ENCODE assay signal across 17 cellular contexts in genomic region chr4:158814636-158815035, GRCh38. TPM values are rescaled to one million over a fixed set of nuclear protein-coding genes. Genes with fewer than 3 reads are reported as not detected.
DNase-seq lines count a peak whose midpoint lies in the region; ATAC-seq, FAIRE-seq and TF ChIP-seq lines count a peak whose summit lies in the region.
"Had no signal": no experiment of that assay in that cellular context is flagged by ENCODE, and none has a peak within 500 bp of the region (broad histone marks: within the 10 kb centered on the region; RNA-seq: fewer than 3 reads in every experiment).

No MANE protein-coding gene starts in this region.

- H3K27ac Mint-ChIP-seq in astrocyte (ENCODE audit: unreplicated experiment) = peak overlapping the region; percentile 50
- H3K27ac Mint-ChIP-seq in endothelial cell (ENCODE audit: unreplicated experiment) = no peak overlapping the region
- H3K27ac Mint-ChIP-seq: activated CD8-positive, alpha-beta T cell treated with anti-CD3 and anti-CD28 coated beads for 36 hours; activated T-helper 17 cell treated with anti-CD3 and anti-CD28 coated beads, Interleukin-2, amount 50 U/mL, for 72 hours; brain had no signal

- H4K20me1 ChIP-seq in astrocyte (ENCODE audit: insufficient read depth, low read length) = no peaks in the 10 kb centered on the region

- H3K9me3 Mint-ChIP-seq in astrocyte (ENCODE audit: unreplicated experiment) (no peaks in the 10 kb centered on the region), endothelial cell (ENCODE audit: unreplicated experiment) (no peaks in the 10 kb centered on the region)
- H3K9me3 Mint-ChIP-seq: activated CD8-positive, alpha-beta T cell treated with anti-CD3 and anti-CD28 coated beads for 36 hours; activated T-helper 17 cell treated with anti-CD3 and anti-CD28 coated beads, Interleukin-2, amount 50 U/mL, for 72 hours; brain; CD4-positive, CD25-positive, alpha-beta regulatory T cell had no signal

- H3K27ac ChIP-seq in astrocyte (ENCODE audit: low read depth, low read length) = peak overlapping the region; percentile 73
- H3K27ac ChIP-seq in ovary = no peak overlapping the region

- TF ChIP-seq CTCF in astrocyte (IDR thresholded peaks at IDR 0.05; ENCODE audit: insufficient read depth, low read depth, low read length) (no peak), ovary (IDR thresholded peaks at IDR 0.05) (no peak), endothelial cell (IDR thresholded peaks at IDR 0.05; ENCODE audit: unreplicated experiment) (no peak), GM10266 (IDR thresholded peaks at IDR 0.05; ENCODE audit: control insufficient read depth, insufficient read depth, low read depth, missing control alignments) (no peak)

- H3K27me3 ChIP-seq in astrocyte (ENCODE audit: insufficient read depth, low read length) = no peaks in the 10 kb centered on the region
- H3K27me3 ChIP-seq in skeletal muscle satellite cell (ENCODE audit: control insufficient read depth, insufficient read depth, low read length) = no peaks in the 10 kb centered on the region
- no peaks in the 10 kb centered on the region for H3K27me3 ChIP-seq in ovary

- H3K36me3 ChIP-seq in astrocyte (ENCODE audit: insufficient read depth, low read length) = no peaks in the 10 kb centered on the region
- no peaks in the 10 kb centered on the region for H3K36me3 ChIP-seq in skeletal muscle satellite cell (ENCODE audit: insufficient read depth, low read length)
- no peaks in the 10 kb centered on the region for H3K36me3 ChIP-seq in ovary

- H3K4me2 ChIP-seq in astrocyte (ENCODE audit: low read length) (peak overlapping the region; percentile 57), skeletal muscle satellite cell (ENCODE audit: low read length) (no peak overlapping the region)

- H3K4me1 Mint-ChIP-seq in astrocyte (ENCODE audit: low read depth, unreplicated experiment) (peaks cover 45% of the 10 kb centered on the region), endothelial cell (ENCODE audit: unreplicated experiment) (peaks cover 36% of the 10 kb centered on the region)

- H3K79me2 ChIP-seq in astrocyte (ENCODE audit: insufficient read depth, low read length) = peaks cover 64% of the 10 kb centered on the region

- DNase-seq in GM04503 (ENCODE audit: low read depth) (peak; percentile 67), astrocyte (ENCODE audit: low read depth) (peak; percentile 95), left lobe of liver (ENCODE audit: low spot score) (no peak), ovary (no peak), endothelial cell (ENCODE audit: low spot score) (no peak), GM10266 (ENCODE audit: extremely low spot score) (no peak)
- DNase-seq: activated CD8-positive, alpha-beta T cell treated with anti-CD3 and anti-CD28 coated beads for 36 hours; CD4-positive, CD25-positive, alpha-beta regulatory T cell; H7; NCI-H1417 treated with DMSO at 0.1 percent for 48 hours; NCI-H446; substantia nigra had no signal

- H3K4me3 Mint-ChIP-seq in astrocyte (ENCODE audit: unreplicated experiment) (no peak overlapping the region), endothelial cell (ENCODE audit: unreplicated experiment) (no peak overlapping the region)
- H3K4me3 Mint-ChIP-seq: activated CD8-positive, alpha-beta T cell treated with anti-CD3 and anti-CD28 coated beads for 36 hours; activated T-helper 17 cell treated with anti-CD3 and anti-CD28 coated beads, Interleukin-2, amount 50 U/mL, for 72 hours; brain; CD4-positive, CD25-positive, alpha-beta regulatory T cell had no signal

- H3K4me3 ChIP-seq in astrocyte (ENCODE audit: insufficient read depth, low read depth, low read length) (no peak overlapping the region), skeletal muscle satellite cell (ENCODE audit: low read length) (no peak overlapping the region), ovary (no peak overlapping the region)

- H3K36me3 Mint-ChIP-seq in astrocyte (ENCODE audit: low read depth, unreplicated experiment) (no peaks in the 10 kb centered on the region), endothelial cell (ENCODE audit: low read depth, unreplicated experiment) (no peaks in the 10 kb centered on the region)
- H3K36me3 Mint-ChIP-seq: brain; CD4-positive, CD25-positive, alpha-beta regulatory T cell had no signal

- H3K9me3 ChIP-seq in astrocyte (ENCODE audit: insufficient read depth, low read depth, low read length) (no peaks in the 10 kb centered on the region), skeletal muscle satellite cell (replicated peaks; ENCODE audit: low read length) (no peaks in the 10 kb centered on the region), ovary (no peaks in the 10 kb centered on the region)

- peak; percentile 52 for FAIRE-seq in astrocyte (lab: Jason Lieb, UNC)
- FAIRE-seq: GM12891 had no signal

- H2AFZ ChIP-seq in astrocyte (ENCODE audit: low read depth, low read length) = no peak overlapping the region

- TF ChIP-seq EP300 in ovary (IDR thresholded peaks at IDR 0.05) = no peak

- 56 to 71% (median 58%) methylated on average over 1 of the region's 1 CpG for WGBS in ovary, 3 donors

- TF ChIP-seq POLR2A in ovary (IDR thresholded peaks at IDR 0.05) = no peak

- H3K27me3 Mint-ChIP-seq in astrocyte (ENCODE audit: low read depth, unreplicated experiment) = no peaks in the 10 kb centered on the region
- H3K27me3 Mint-ChIP-seq in endothelial cell (ENCODE audit: unreplicated experiment) = no peaks in the 10 kb centered on the region
- H3K27me3 Mint-ChIP-seq: activated CD8-positive, alpha-beta T cell treated with anti-CD3 and anti-CD28 coated beads for 36 hours; activated T-helper 17 cell treated with anti-CD3 and anti-CD28 coated beads, Interleukin-2, amount 50 U/mL, for 72 hours; brain; CD4-positive, CD25-positive, alpha-beta regulatory T cell had no signal

- ATAC-seq in left lobe of liver (peak; percentile 3), GM18873 (IDR thresholded peaks at IDR 0.05; ENCODE audit: low FRiP score, unreplicated experiment) (no peak)
- ATAC-seq: activated CD8-positive, alpha-beta T cell treated with anti-CD3 and anti-CD28 coated beads for 36 hours; activated T-helper 17 cell treated with anti-CD3 and anti-CD28 coated beads, Interleukin-2, amount 50 U/mL, for 72 hours had no signal

- H3K4me1 ChIP-seq in astrocyte (ENCODE audit: insufficient read depth, low read length) (peaks cover 37% of the 10 kb centered on the region), skeletal muscle satellite cell (ENCODE audit: control insufficient read depth, insufficient read depth, low read length) (peaks cover 34% of the 10 kb centered on the region), ovary (ENCODE audit: insufficient read depth) (peaks cover 4% of the 10 kb centered on the region)

- H3K9ac ChIP-seq in astrocyte (ENCODE audit: low read length) = peak overlapping the region; percentile 53
- H3K9ac ChIP-seq in skeletal muscle satellite cell (ENCODE audit: low read depth, low read length) = peak overlapping the region; percentile 10

- intact Hi-C loops in ovary (cut with DNase I) = no loop called here

RNA-seq across cellular contexts. Expression of gene FNIP2, which starts 45.8 kb away (rescaled TPM):
- 18.4 and 18.5 TPM in 2 replicates for total RNA-seq in astrocyte
- total RNA-seq in left lobe of liver = 60.8 TPM
- total RNA-seq in skeletal muscle satellite cell (2012; rRNA removed) = 18.8 and 22.8 TPM in 2 replicates
- total RNA-seq in ovary = 10 to 100 TPM; 10.8 to 34.1 (median 20.9) TPM
- polyA plus RNA-seq in ovary = 10 to 100 TPM in 1 of 2 donors, 1 to 10 TPM in 1; 6.1 to 18.3 TPM
- total RNA-seq in endothelial cell (ENCODE audit: unreplicated experiment) = 34.3 TPM

Comparison
In these comparisons a context has a peak if more than half of its experiments do, and no peak if none do; other contexts are left out.
1. DNase-seq: peak in GM04503 (single experiment) and astrocyte (single experiment); none in left lobe of liver (single experiment), ovary (0 of 5), endothelial cell (single experiment) and GM10266 (single experiment).